ENCODE assay signal across 8 cellular contexts in the genomic region with DNA sequence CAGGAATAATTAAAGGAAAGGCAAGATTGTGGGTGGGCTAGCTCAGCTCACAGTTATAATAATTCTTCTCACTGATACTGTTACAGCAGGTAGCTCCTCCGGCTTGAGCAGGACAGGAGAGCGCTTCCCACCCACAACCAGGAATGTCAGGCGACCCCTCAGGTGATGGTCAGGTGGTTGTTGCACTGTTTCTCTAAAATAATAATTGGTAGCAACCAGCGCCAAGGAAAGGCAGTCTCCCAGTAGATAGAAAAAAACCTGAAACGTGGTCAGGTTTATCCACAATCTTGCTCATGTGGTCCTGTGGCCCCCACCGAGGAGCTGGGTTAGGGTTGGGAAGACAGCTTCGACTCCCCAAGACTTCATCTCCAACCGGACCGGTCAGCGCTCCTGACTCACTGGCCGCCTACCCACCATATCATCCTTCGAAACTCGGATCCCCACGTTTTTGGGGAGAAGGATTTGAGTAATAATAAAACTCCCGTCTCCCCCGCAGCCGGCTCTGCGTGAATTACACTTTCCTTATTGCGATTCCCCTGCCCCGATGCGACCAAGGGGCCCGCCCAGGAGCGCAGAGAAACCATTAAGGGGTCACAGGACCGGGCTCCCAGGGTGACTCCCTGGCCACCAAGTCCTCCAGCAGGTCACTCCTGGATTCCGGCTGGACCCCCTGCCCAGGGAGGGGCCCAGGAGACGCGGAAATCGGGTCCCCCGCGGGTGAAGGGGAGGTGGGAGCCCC. TPM values are rescaled to one million over a fixed set of nuclear protein-coding genes. Genes with fewer than 3 reads are reported as not detected.
DNase-seq lines count a peak whose midpoint lies in the region; ATAC-seq, FAIRE-seq and TF ChIP-seq lines count a peak whose summit lies in the region.
"Not testable (repeated sequence)": the region's sequence is repeated elsewhere in the genome, so short reads cannot be mapped to it uniquely, and the experiment has no call there.
"Had no signal": no experiment of that assay in that cellular context is flagged by ENCODE, and none has a peak within 500 bp of the region (broad histone marks: within the 10 kb centered on the region; RNA-seq: fewer than 3 reads in every experiment).

No MANE protein-coding gene starts in this region.

- ATAC-seq in HG03354 (IDR thresholded peaks at IDR 0.05; ENCODE audit: poor library complexity, severe bottlenecking, unreplicated experiment) = peak; percentile 1
- not testable (repeated sequence) for ATAC-seq in activated CD4-positive, alpha-beta T cell treated with anti-CD3 and anti-CD28 coated beads for 36 hours; memory B cell (ENCODE audit: low read depth)

- TF ChIP-seq POLR2A in sigmoid colon (IDR thresholded peaks at IDR 0.05) = not testable (repeated sequence)

- WGBS in sigmoid colon, 2 donors = 29 to 32% methylated on average over 16 to 17 of the region's 30 CpGs

- POLR2A ChIA-PET in activated CD4-positive, alpha-beta T cell treated with anti-CD3 and anti-CD28 coated beads for 36 hours (lab: Charles Lee) = interaction anchor here (0.6 to 1.8 kb wide), 7 partner anchors 9 to 81 kb away, joined by 3 to 6 read pairs (median 3); partner anchors contain the start of gene PSMD13

- H3K4me3 ChIP-seq in GM12865 (ENCODE audit: low read depth, low read length) (peak overlapping the region; percentile 27; the same call in 1 of the 2 replicates), foreskin fibroblast (ENCODE audit: low read depth in 1 of 2, low read length in 2 of 2) (peak overlapping the region; percentile 18 to 28), sigmoid colon (peak overlapping the region in 2 of 4 donors; percentile 36 to 39)
- H3K4me3 ChIP-seq in astrocyte (ENCODE audit: insufficient read depth, low read depth, low read length) = not testable (repeated sequence)

- not testable (repeated sequence) for H2AFZ ChIP-seq in astrocyte (ENCODE audit: low read depth, low read length)

- H3K4me2 ChIP-seq in astrocyte (ENCODE audit: low read length) = peak overlapping the region; percentile 39

- intact Hi-C loops in activated CD4-positive, alpha-beta T cell treated with anti-CD3 and anti-CD28 coated beads for 36 hours (cut with DNase I, micrococcal nuclease) = loop anchor here (2.0 kb wide), 2 partner anchors 49 to 81 kb away; partner anchors contain the start of genes PSMD13 (in 1 of the 2) and SIRT3 (in 1 of the 2)
- intact Hi-C loops in sigmoid colon (cut with DNase I) = not testable (repeated sequence)

- H3K79me2 ChIP-seq in astrocyte (ENCODE audit: insufficient read depth, low read length) = peaks cover 12% of the 10 kb centered on the region

- peak overlapping the region; percentile 95 for H3K4me3 Mint-ChIP-seq in activated CD4-positive, alpha-beta T cell treated with anti-CD3 and anti-CD28 coated beads for 36 hours
- H3K4me3 Mint-ChIP-seq in astrocyte (ENCODE audit: unreplicated experiment) = peak overlapping the region; percentile 91
- peak overlapping the region; percentile 63 for H3K4me3 Mint-ChIP-seq in memory B cell

- not testable (repeated sequence) for H3K9me3 ChIP-seq in astrocyte (ENCODE audit: insufficient read depth, low read depth, low read length); sigmoid colon

- FAIRE-seq in astrocyte (lab: Jason Lieb, UNC) = not testable (repeated sequence)

- TF ChIP-seq CTCF in GM12865 (IDR thresholded peaks at IDR 0.05; ENCODE audit: insufficient read depth, low read depth, low read length, missing control alignments); astrocyte (IDR thresholded peaks at IDR 0.05; ENCODE audit: insufficient read depth, low read depth, low read length); foreskin fibroblast (IDR thresholded peaks at IDR 0.05; ENCODE audit: low read depth, low read length); sigmoid colon (IDR thresholded peaks at IDR 0.05): not testable (repeated sequence)

- H3K4me1 ChIP-seq in astrocyte (ENCODE audit: insufficient read depth, low read length) (peaks cover 13% of the 10 kb centered on the region), sigmoid colon (peaks cover 0 to 29% (median 18%) of the 10 kb centered on the region in 4 donors)

- peaks cover 45% of the 10 kb centered on the region for H3K36me3 Mint-ChIP-seq in activated CD4-positive, alpha-beta T cell treated with anti-CD3 and anti-CD28 coated beads for 36 hours (ENCODE audit: low read depth)
- H3K36me3 Mint-ChIP-seq in astrocyte (ENCODE audit: low read depth, unreplicated experiment); memory B cell: not testable (repeated sequence)

- not testable (repeated sequence) for H3K36me3 ChIP-seq in astrocyte (ENCODE audit: insufficient read depth, low read length); sigmoid colon

- not testable (repeated sequence) for DNase-seq in GM12865 (ENCODE audit: low read depth); astrocyte (ENCODE audit: low read depth); foreskin fibroblast; memory B cell (ENCODE audit: low spot score in 2 of 2)
- peak; percentile 8 for DNase-seq in activated CD4-positive, alpha-beta T cell treated with anti-CD3 and anti-CD28 coated beads for 36 hours
- DNase-seq in sigmoid colon = peak; percentile 55

- not testable (repeated sequence) for H3K27ac ChIP-seq in astrocyte (ENCODE audit: low read depth, low read length)
- H3K27ac ChIP-seq in sigmoid colon = peak overlapping the region; percentile 49 to 73 (median 58)

- not testable (repeated sequence) for TF ChIP-seq EP300 in sigmoid colon (IDR thresholded peaks at IDR 0.05)

- H3K27me3 Mint-ChIP-seq in activated CD4-positive, alpha-beta T cell treated with anti-CD3 and anti-CD28 coated beads for 36 hours; astrocyte (ENCODE audit: low read depth, unreplicated experiment); memory B cell: not testable (repeated sequence)

- H4K20me1 ChIP-seq in astrocyte (ENCODE audit: insufficient read depth, low read length) = not testable (repeated sequence)

- H3K9me3 Mint-ChIP-seq in activated CD4-positive, alpha-beta T cell treated with anti-CD3 and anti-CD28 coated beads for 36 hours (ENCODE audit: low read depth); astrocyte (ENCODE audit: unreplicated experiment); memory B cell: not testable (repeated sequence)

- peaks cover 29% of the 10 kb centered on the region for H3K4me1 Mint-ChIP-seq in activated CD4-positive, alpha-beta T cell treated with anti-CD3 and anti-CD28 coated beads for 36 hours
- H3K4me1 Mint-ChIP-seq in astrocyte (ENCODE audit: low read depth, unreplicated experiment) (peaks cover 24% of the 10 kb centered on the region), memory B cell (peaks cover 27% of the 10 kb centered on the region)

- peaks cover 26% of the 10 kb centered on the region for H3K27me3 ChIP-seq in astrocyte (ENCODE audit: insufficient read depth, low read length)
- peaks cover 5 to 19% (median 11%) of the 10 kb centered on the region in 3 donors for H3K27me3 ChIP-seq in sigmoid colon

- CTCF ChIA-PET in activated CD4-positive, alpha-beta T cell treated with anti-CD3 and anti-CD28 coated beads for 36 hours (lab: Charles Lee) = interaction anchor here (0.8 to 4.0 kb wide), 18 partner anchors 9 to 130 kb away, joined by 3 to 42 read pairs (median 6); partner anchors contain the start of genes BET1L, IFITM2 and RIC8A

- H3K27ac Mint-ChIP-seq in activated CD4-positive, alpha-beta T cell treated with anti-CD3 and anti-CD28 coated beads for 36 hours = peak overlapping the region; percentile 95
- H3K27ac Mint-ChIP-seq in astrocyte (ENCODE audit: unreplicated experiment) = peak overlapping the region; percentile 88
- peak overlapping the region; percentile 17 for H3K27ac Mint-ChIP-seq in memory B cell

- H3K9ac ChIP-seq in astrocyte (ENCODE audit: low read length) = not testable (repeated sequence)

RNA-seq across cellular contexts. Expression of gene IFITM3, which starts 2.8 kb away (rescaled TPM):
- 100 to 1,000 TPM in 1 of 2 experiments, 10 to 100 TPM in 1; 77.5 to 122 TPM for total RNA-seq in activated CD4-positive, alpha-beta T cell treated with anti-CD3 and anti-CD28 coated beads for 36 hours
- 642 and 757 TPM in 2 replicates for total RNA-seq in astrocyte
- total RNA-seq in sigmoid colon = 100 to 1,000 TPM; 278 to 463 (median 291) TPM
- 1,000 to 10,000 TPM in 1 of 3 donors, 100 to 1,000 TPM in 2; 116 to 1,104 (median 383) TPM for polyA plus RNA-seq in sigmoid colon

RNA-seq across cellular contexts. Expression of gene IFITM1, which starts 4.0 kb away (rescaled TPM):
- total RNA-seq in activated CD4-positive, alpha-beta T cell treated with anti-CD3 and anti-CD28 coated beads for 36 hours = 100 to 1,000 TPM; 248 to 285 TPM
- total RNA-seq in astrocyte (526 and 631 TPM in 2 replicates), sigmoid colon (10 to 100 TPM; 82.4 to 94.2 (median 92.6) TPM)
- polyA plus RNA-seq in sigmoid colon = 100 to 1,000 TPM in 1 of 3 donors, 10 to 100 TPM in 2; 41.2 to 580 (median 58.9) TPM

RNA-seq across cellular contexts. Expression of gene IFITM2, which starts 10.2 kb away (rescaled TPM):
- total RNA-seq in activated CD4-positive, alpha-beta T cell treated with anti-CD3 and anti-CD28 coated beads for 36 hours = 100 to 1,000 TPM; 451 to 474 TPM
- total RNA-seq in astrocyte = 474 and 575 TPM in 2 replicates
- 100 to 1,000 TPM in 3 of 4 donors, 10 to 100 TPM in 1; 79.8 to 187 (median 141) TPM for total RNA-seq in sigmoid colon
- 100 to 1,000 TPM in 2 of 3 donors, 10 to 100 TPM in 1; 73.3 to 461 (median 164) TPM for polyA plus RNA-seq in sigmoid colon

RNA-seq across cellular contexts. Expression of gene IFITM5, which starts 18.5 kb away (rescaled TPM):
- total RNA-seq in activated CD4-positive, alpha-beta T cell treated with anti-CD3 and anti-CD28 coated beads for 36 hours = not detected
- not detected in 2 replicates for total RNA-seq in astrocyte
- not detected for total RNA-seq in sigmoid colon
- polyA plus RNA-seq in sigmoid colon = not detected
- total RNA-seq: mucosa of gallbladder had no signal

RNA-seq across cellular contexts. Expression of gene PGGHG, which starts 28.9 kb away (rescaled TPM):
- 10 to 100 TPM; 73.4 to 82.3 TPM for total RNA-seq in activated CD4-positive, alpha-beta T cell treated with anti-CD3 and anti-CD28 coated beads for 36 hours
- total RNA-seq in astrocyte (22.9 and 25.1 TPM in 2 replicates), sigmoid colon (10 to 100 TPM; 11.4 to 15.3 (median 13.6) TPM)
- 10 to 100 TPM in 1 of 3 donors, 1 to 10 TPM in 2; 1.6 to 68.0 (median 3.6) TPM for polyA plus RNA-seq in sigmoid colon

Comparison
In these comparisons a context has a peak if more than half of its experiments do, and no peak if none do; other contexts are left out.
1. H3K27ac Mint-ChIP-seq: peak in every context shown above with its lines; median percentile 95 in activated CD4-positive, alpha-beta T cell treated with anti-CD3 and anti-CD28 coated beads for 36 hours; 88 in astrocyte; 17 in memory B cell.